ENCODE assay signal across 20 cellular contexts in the genomic region with DNA sequence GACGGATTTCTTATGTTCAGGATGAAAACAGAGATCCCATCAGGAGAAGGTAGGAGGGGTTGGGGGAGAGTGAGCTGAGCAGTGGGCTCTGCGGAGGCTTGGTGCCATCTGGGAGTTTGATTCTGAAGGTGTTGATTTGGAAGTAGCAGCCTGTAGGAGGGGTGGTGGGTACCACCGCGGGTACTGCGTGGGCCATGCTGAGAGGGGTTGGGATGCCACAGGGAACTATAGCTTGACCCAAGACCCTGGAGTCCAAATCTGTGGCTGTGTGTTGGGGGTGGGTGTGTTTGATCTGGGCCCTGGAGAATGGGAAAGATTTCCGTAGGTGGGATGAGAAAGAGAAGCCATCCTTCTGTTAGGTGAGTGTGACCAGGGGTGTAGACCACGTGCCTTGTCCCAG. TPM values are rescaled to one million over a fixed set of nuclear protein-coding genes. Genes with fewer than 3 reads are reported as not detected.
DNase-seq lines count a peak whose midpoint lies in the region; ATAC-seq and TF ChIP-seq lines count a peak whose summit lies in the region.
"Had no signal": no experiment of that assay in that cellular context is flagged by ENCODE, and none has a peak within 500 bp of the region (broad histone marks: within the 10 kb centered on the region; RNA-seq: fewer than 3 reads in every experiment).

No MANE protein-coding gene starts in this region.

- H3K4me2 ChIP-seq in trophoblast cell (ENCODE audit: low read length) = no peak overlapping the region
- H3K4me2 ChIP-seq: BLaER1 treated with 17β-estradiol and CSF1 and Interleukin-3, amounts not matched to agents 10 nM and 100 nM had no signal

- H4K91ac ChIP-seq in trophoblast cell (ENCODE audit: low read depth, low read length) = no peak overlapping the region

- peaks cover 38% of the 10 kb centered on the region for H3K36me3 Mint-ChIP-seq in endodermal cell (ENCODE audit: low read depth)
- peaks cover 56% of the 10 kb centered on the region for H3K36me3 Mint-ChIP-seq in activated naive CD4-positive, alpha-beta T cell treated with anti-CD3 and anti-CD28 coated beads, Interleukin-2, amount 10 ng/mL, durations not matched to agents 7 days and 5 days

- H3K27ac ChIP-seq in right cardiac atrium (ENCODE audit: low read length) (no peak overlapping the region), endodermal cell (ENCODE audit: low read depth, low read length) (no peak overlapping the region), trophoblast cell (ENCODE audit: low read depth, low read length) (no peak overlapping the region), ovary (no peak overlapping the region)
- H3K27ac ChIP-seq: BLaER1 treated with 17β-estradiol and CSF1 and Interleukin-3, amounts not matched to agents 10 nM and 100 nM; Peyer's patch had no signal

- peak overlapping the region; percentile 22 for H3K4ac ChIP-seq in trophoblast cell (ENCODE audit: low read depth, low read length)

- WGBS in right cardiac atrium = 95% methylated on average over 7 of the region's 7 CpGs
- WGBS in endodermal cell (ENCODE audit: insufficient coverage in 1 of 2, insufficient read length in 1 of 2), 2 experiments = 95 to 96% methylated on average over 3 to 7 of the region's 7 CpGs
- no CpG with 5 or more reads among the region's 7 CpGs for WGBS in trophoblast cell (ENCODE audit: extremely low coverage, insufficient coverage, insufficient read length)
- WGBS in ovary, 3 donors = 91 to 94% (median 92%) methylated on average over 7 of the region's 7 CpGs

- H3K79me2 ChIP-seq in trophoblast cell (ENCODE audit: control insufficient read depth, insufficient read depth, low read length, poor library complexity) = peaks cover 19% of the 10 kb centered on the region

- no peaks in the 10 kb centered on the region for H3K27me3 Mint-ChIP-seq in endodermal cell (ENCODE audit: insufficient read depth)
- H3K27me3 Mint-ChIP-seq in activated naive CD4-positive, alpha-beta T cell treated with anti-CD3 and anti-CD28 coated beads, Interleukin-2, amount 10 ng/mL, durations not matched to agents 7 days and 5 days = no peaks in the 10 kb centered on the region

- intact Hi-C loops in cardiac septum (cut with DNase I) = no loop called here
- intact Hi-C loops in right cardiac atrium (cut with DNase I) = no loop called here
- intact Hi-C loops in ovary (cut with DNase I) = no loop called here

- H2BK5ac ChIP-seq in trophoblast cell (ENCODE audit: low read depth, low read length, poor library complexity) = no peak overlapping the region

- H3K4me3 ChIP-seq in right cardiac atrium (ENCODE audit: low read length) (no peak overlapping the region), endodermal cell (ENCODE audit: low read length) (no peak overlapping the region), trophoblast cell (ENCODE audit: low read depth, low read length) (no peak overlapping the region), ovary (no peak overlapping the region)
- H3K4me3 ChIP-seq: BLaER1 treated with 17β-estradiol and CSF1 and Interleukin-3, amounts not matched to agents 10 nM and 100 nM; GM12878; HAP-1; Peyer's patch had no signal

- H2AFZ ChIP-seq in trophoblast cell (ENCODE audit: insufficient read depth, low read length, poor library complexity) = no peak overlapping the region

- no peak overlapping the region for H2BK120ac ChIP-seq in trophoblast cell (ENCODE audit: insufficient read depth, low read length, poor library complexity)

- TF ChIP-seq EP300 in ovary (IDR thresholded peaks at IDR 0.05) = no peak

- no peak for TF ChIP-seq POLR2A in ovary (IDR thresholded peaks at IDR 0.05)

- H3K4me1 ChIP-seq in right cardiac atrium (ENCODE audit: control insufficient read depth, insufficient read depth, low read length) (peaks cover 8% of the 10 kb centered on the region), endodermal cell (ENCODE audit: control insufficient read depth, insufficient read depth, low read length) (peaks cover 10% of the 10 kb centered on the region), trophoblast cell (ENCODE audit: control insufficient read depth in 1 of 2, insufficient read depth in 2 of 2, low read length in 2 of 2) (peaks cover 8 to 17% of the 10 kb centered on the region in 2 experiments), ovary (ENCODE audit: insufficient read depth) (peaks cover 6% of the 10 kb centered on the region)

- CTCF ChIA-PET in activated naive CD4-positive, alpha-beta T cell treated with anti-CD3 and anti-CD28 coated beads, Interleukin-2, amount 10 ng/mL, durations not matched to agents 7 days and 5 days (lab: Charles Lee) = interaction anchor here (1.7 kb wide), 1 partner anchor 21 kb away, joined by 5 read pairs; no protein-coding TSS in a partner anchor

- no peak overlapping the region for H3K9ac ChIP-seq in endodermal cell (ENCODE audit: extremely low read depth, low read length, poor library complexity, severe bottlenecking)
- no peak overlapping the region for H3K9ac ChIP-seq in trophoblast cell (ENCODE audit: low read length)
- H3K9ac ChIP-seq: BLaER1 treated with 17β-estradiol and CSF1 and Interleukin-3, amounts not matched to agents 10 nM and 100 nM had no signal

- H3K4me3 Mint-ChIP-seq in endodermal cell = no peak overlapping the region
- H3K4me3 Mint-ChIP-seq in activated naive CD4-positive, alpha-beta T cell treated with anti-CD3 and anti-CD28 coated beads, Interleukin-2, amount 10 ng/mL, durations not matched to agents 7 days and 5 days = no peak overlapping the region
- H3K4me3 Mint-ChIP-seq: CD8-positive, alpha-beta T cell had no signal

- peak overlapping the region; percentile 17 for H3K18ac ChIP-seq in trophoblast cell (ENCODE audit: low read length)

- H3K9me3 ChIP-seq in right cardiac atrium (ENCODE audit: control insufficient read depth, low read length) = no peaks in the 10 kb centered on the region
- no peaks in the 10 kb centered on the region for H3K9me3 ChIP-seq in endodermal cell (ENCODE audit: control insufficient read depth, low read length)
- peaks cover 3% of the 10 kb centered on the region for H3K9me3 ChIP-seq in trophoblast cell (ENCODE audit: insufficient read depth, low read depth, low read length)
- H3K9me3 ChIP-seq in ovary = no peaks in the 10 kb centered on the region
- H3K9me3 ChIP-seq: BLaER1 treated with 17β-estradiol and CSF1 and Interleukin-3, amounts not matched to agents 10 nM and 100 nM; HAP-1; Peyer's patch had no signal

- no peak overlapping the region for H3K14ac ChIP-seq in trophoblast cell (ENCODE audit: low read length)

- peak overlapping the region; percentile 44 for H3K27ac Mint-ChIP-seq in endodermal cell
- H3K27ac Mint-ChIP-seq in activated naive CD4-positive, alpha-beta T cell treated with anti-CD3 and anti-CD28 coated beads, Interleukin-2, amount 10 ng/mL, durations not matched to agents 7 days and 5 days = no peak overlapping the region
- H3K27ac Mint-ChIP-seq: CD8-positive, alpha-beta T cell had no signal

- H3K4me1 Mint-ChIP-seq in endodermal cell = peaks cover 17% of the 10 kb centered on the region
- peaks cover 58% of the 10 kb centered on the region for H3K4me1 Mint-ChIP-seq in activated naive CD4-positive, alpha-beta T cell treated with anti-CD3 and anti-CD28 coated beads, Interleukin-2, amount 10 ng/mL, durations not matched to agents 7 days and 5 days

- H3K79me1 ChIP-seq in trophoblast cell (ENCODE audit: low read length) = peaks cover 4% of the 10 kb centered on the region

- H2BK12ac ChIP-seq in trophoblast cell (ENCODE audit: low read length) = no peak overlapping the region

- TF ChIP-seq CTCF in endodermal cell (conservative IDR thresholded peaks at IDR 0.05) (no peak), ovary (IDR thresholded peaks at IDR 0.05) (no peak)

- no peak overlapping the region for H2AK5ac ChIP-seq in trophoblast cell (ENCODE audit: low read length)

- H3K23ac ChIP-seq in trophoblast cell (ENCODE audit: low read length) = no peak overlapping the region

- no peak for ATAC-seq in right cardiac atrium
- ATAC-seq: CD8-positive, alpha-beta T cell; GM12878 had no signal

- no peak overlapping the region for H4K12ac ChIP-seq in trophoblast cell (ENCODE audit: low read depth, low read length)

- H3K9me3 Mint-ChIP-seq in endodermal cell = no peaks in the 10 kb centered on the region
- H3K9me3 Mint-ChIP-seq in activated naive CD4-positive, alpha-beta T cell treated with anti-CD3 and anti-CD28 coated beads, Interleukin-2, amount 10 ng/mL, durations not matched to agents 7 days and 5 days = no peaks in the 10 kb centered on the region
- H3K9me3 Mint-ChIP-seq: CD8-positive, alpha-beta T cell had no signal

- H4K8ac ChIP-seq in trophoblast cell (ENCODE audit: low read depth, low read length) = no peak overlapping the region

- DNase-seq in cardiac septum (ENCODE audit: low spot score) (peak; percentile 44), right cardiac atrium (no peak), endodermal cell (no peak), trophoblast cell (no peak), NCI-H1930 (lab: John Stamatoyannopoulos, UW) (no peak), ovary (no peak)
- DNase-seq in activated naive CD4-positive, alpha-beta T cell treated with anti-CD3 and anti-CD28 coated beads, Interleukin-2, amount 10 ng/mL, durations not matched to agents 7 days and 5 days = no peak
- DNase-seq: CD8-positive, alpha-beta T cell; DMS53; EL; NCI-H1105; NCI-H2081 treated with DMSO at 0.1 percent for 48 hours; NCI-H510A; NCI-H748 treated with DMSO at 0.1 percent for 48 hours; NK-92 treated with Interleukin-12 subunit alpha and Interleukin-12 subunit beta, amount 100 ng/mL, for 24 hours; SHP77 treated with DMSO at 0.1 percent for 48 hours had no signal

- H3K36me3 ChIP-seq in endodermal cell (ENCODE audit: control insufficient read depth, insufficient read depth, low read length) (peaks cover 49% of the 10 kb centered on the region), trophoblast cell (ENCODE audit: control insufficient read depth in 1 of 2, insufficient read depth in 2 of 2, low read length in 2 of 2) (peaks cover 50 to 51% of the 10 kb centered on the region in 2 experiments), ovary (no peaks in the 10 kb centered on the region)

- no peaks in the 10 kb centered on the region for H3K27me3 ChIP-seq in right cardiac atrium (ENCODE audit: control insufficient read depth, insufficient read depth)
- no peaks in the 10 kb centered on the region for H3K27me3 ChIP-seq in endodermal cell (ENCODE audit: control insufficient read depth, insufficient read depth, low read length, poor library complexity, severe bottlenecking)
- H3K27me3 ChIP-seq in trophoblast cell (ENCODE audit: insufficient read depth, low read length) = no peaks in the 10 kb centered on the region
- no peaks in the 10 kb centered on the region for H3K27me3 ChIP-seq in ovary
- H3K27me3 ChIP-seq: BLaER1 treated with 17β-estradiol and CSF1 and Interleukin-3, amounts not matched to agents 10 nM and 100 nM; Peyer's patch had no signal

RNA-seq across cellular contexts. Expression of a gene that starts 5.0 kb away (rescaled TPM):
- 13.5 TPM for total RNA-seq in cardiac septum
- 10 to 100 TPM; 15.1 to 24.4 (median 19.7) TPM for total RNA-seq in right cardiac atrium
- 3.6 TPM for polyA plus RNA-seq in right cardiac atrium
- total RNA-seq in endodermal cell = 100 to 1,000 TPM in 1 of 2 donors, 10 to 100 TPM in 1; 58.1 to 115 TPM
- polyA plus RNA-seq in endodermal cell (2013, experiment 1 of 2) = 83.6 TPM
- polyA plus RNA-seq in endodermal cell (2013, experiment 2 of 2) = 83.0 TPM
- 36.7 and 38.4 TPM in 2 replicates for polyA plus RNA-seq in trophoblast cell (2013)
- 10 to 100 TPM in 6 of 7 donors, 1 to 10 TPM in 1; 7.6 to 20.0 (median 16.5) TPM for total RNA-seq in ovary
- 10 to 100 TPM in 1 of 2 donors, 1 to 10 TPM in 1; 6.6 to 11.7 TPM for polyA plus RNA-seq in ovary
